Comparison of ENCODE assay signal across 8 cellular contexts in the genomic region with DNA sequence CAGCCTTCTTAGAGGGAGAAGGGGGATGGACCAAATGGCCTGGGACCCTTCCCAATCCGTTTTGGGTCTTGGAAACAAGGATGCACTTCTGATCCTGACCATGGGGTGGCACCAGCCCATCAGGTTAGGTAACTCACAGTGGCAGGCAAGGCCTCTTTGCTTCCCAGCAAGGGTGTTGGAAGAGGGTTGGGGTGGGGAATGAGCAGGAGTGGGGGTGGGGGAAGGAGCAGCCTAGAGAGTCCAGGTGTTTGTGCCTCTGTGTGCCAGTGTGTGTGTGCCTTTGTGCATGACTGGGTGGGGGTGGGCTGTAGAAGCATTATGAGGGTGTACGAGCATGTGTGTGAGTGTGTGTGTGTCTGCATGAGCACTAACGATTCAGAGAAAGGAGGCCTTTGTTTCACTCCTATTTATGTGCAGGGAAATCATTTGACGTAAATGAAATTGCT.
DNase-seq lines count a peak whose midpoint lies in the region; ATAC-seq and TF ChIP-seq lines count a peak whose summit lies in the region.

No MANE protein-coding gene starts in this region.

- H3K9ac ChIP-seq in adipocyte (ENCODE audit: low read length) = no peak overlapping the region
- H3K9ac ChIP-seq in smooth muscle cell (ENCODE audit: low read depth) = no peak overlapping the region

- ATAC-seq in GM18498 (IDR thresholded peaks at IDR 0.05; ENCODE audit: unreplicated experiment) = peak; percentile 68
- no peak for ATAC-seq in activated T-helper 17 cell treated with anti-CD3 and anti-CD28 coated beads, Interleukin-2, amount 50 U/mL, for 72 hours (replicated peaks)

- H3K4me3 ChIP-seq in BE2C (ENCODE audit: low read depth, low read length) (no peak overlapping the region), adipocyte (ENCODE audit: low read length) (no peak overlapping the region), smooth muscle cell (no peak overlapping the region)

- H3K9me3 Mint-ChIP-seq in activated T-helper 17 cell treated with anti-CD3 and anti-CD28 coated beads, Interleukin-2, amount 50 U/mL, for 72 hours = no peaks in the 10 kb centered on the region

- H3K4me1 ChIP-seq in BE2C = no peaks in the 10 kb centered on the region
- no peaks in the 10 kb centered on the region for H3K4me1 ChIP-seq in adipocyte (ENCODE audit: control insufficient read depth, insufficient read depth, low read length)
- no peaks in the 10 kb centered on the region for H3K4me1 ChIP-seq in smooth muscle cell (ENCODE audit: low read depth)

- no peaks in the 10 kb centered on the region for H3K4me1 Mint-ChIP-seq in activated T-helper 17 cell treated with anti-CD3 and anti-CD28 coated beads, Interleukin-2, amount 50 U/mL, for 72 hours

- no peaks in the 10 kb centered on the region for H3K36me3 ChIP-seq in BE2C
- H3K36me3 ChIP-seq in adipocyte (ENCODE audit: control insufficient read depth, insufficient read depth, low read length, severe bottlenecking) = no peaks in the 10 kb centered on the region
- no peaks in the 10 kb centered on the region for H3K36me3 ChIP-seq in smooth muscle cell (ENCODE audit: low read depth)

- no peaks in the 10 kb centered on the region for H4K20me1 ChIP-seq in smooth muscle cell (ENCODE audit: low read depth)

- no peaks in the 10 kb centered on the region for H3K36me3 Mint-ChIP-seq in activated T-helper 17 cell treated with anti-CD3 and anti-CD28 coated beads, Interleukin-2, amount 50 U/mL, for 72 hours (ENCODE audit: low read depth)

- no peak overlapping the region for H3K27ac Mint-ChIP-seq in activated T-helper 17 cell treated with anti-CD3 and anti-CD28 coated beads, Interleukin-2, amount 50 U/mL, for 72 hours

- 39% methylated on average over 4 of the region's 4 CpGs for WGBS in smooth muscle cell (ENCODE audit: low lambda C conversion rate)

- no peak overlapping the region for H3K4me3 Mint-ChIP-seq in activated T-helper 17 cell treated with anti-CD3 and anti-CD28 coated beads, Interleukin-2, amount 50 U/mL, for 72 hours

- no peaks in the 10 kb centered on the region for H3K9me3 ChIP-seq in BE2C
- H3K9me3 ChIP-seq in adipocyte (ENCODE audit: control insufficient read depth, low read length) = no peaks in the 10 kb centered on the region
- no peaks in the 10 kb centered on the region for H3K9me3 ChIP-seq in smooth muscle cell (replicated peaks; ENCODE audit: low read depth)

- peaks cover 3% of the 10 kb centered on the region for H3K27me3 Mint-ChIP-seq in activated T-helper 17 cell treated with anti-CD3 and anti-CD28 coated beads, Interleukin-2, amount 50 U/mL, for 72 hours

- DNase-seq in BE2C (peak; percentile 68), NCI-H1092 (lab: John Stamatoyannopoulos, UW) (peak; percentile 71), adipocyte (ENCODE audit: low read depth) (peak; percentile 62), hepatic stellate cell (ENCODE audit: low spot score) (peak; percentile 36), smooth muscle cell (lab: John Stamatoyannopoulos, UW; ENCODE audit: unreplicated experiment) (peak; percentile 27), occipital lobe (lab: John Stamatoyannopoulos, UW) (no peak)

- H3K4me2 ChIP-seq in smooth muscle cell = no peak overlapping the region

- H3K79me2 ChIP-seq in smooth muscle cell (ENCODE audit: low read depth) = no peaks in the 10 kb centered on the region

- no peak overlapping the region for H2AFZ ChIP-seq in smooth muscle cell (ENCODE audit: low read depth)

- H3F3A ChIP-seq in smooth muscle cell (ENCODE audit: low read depth) = no peaks in the 10 kb centered on the region

- H3K27me3 ChIP-seq in BE2C (no peaks in the 10 kb centered on the region), adipocyte (replicated peaks; ENCODE audit: control insufficient read depth, insufficient read depth, low read length) (peaks cover 21% of the 10 kb centered on the region), smooth muscle cell (ENCODE audit: low read depth) (no peaks in the 10 kb centered on the region)

- TF ChIP-seq CTCF in BE2C (IDR thresholded peaks at IDR 0.05; ENCODE audit: low read depth, low read length) (peak; percentile 76), smooth muscle cell (IDR thresholded peaks at IDR 0.05; ENCODE audit: borderline replicate concordance, insufficient read depth, poor library complexity, severe bottlenecking) (peak; percentile 81)

- no peak overlapping the region for H3K27ac ChIP-seq in smooth muscle cell (ENCODE audit: low read depth)
